ENCODE assay signal across 25 cellular contexts in the genomic region with DNA sequence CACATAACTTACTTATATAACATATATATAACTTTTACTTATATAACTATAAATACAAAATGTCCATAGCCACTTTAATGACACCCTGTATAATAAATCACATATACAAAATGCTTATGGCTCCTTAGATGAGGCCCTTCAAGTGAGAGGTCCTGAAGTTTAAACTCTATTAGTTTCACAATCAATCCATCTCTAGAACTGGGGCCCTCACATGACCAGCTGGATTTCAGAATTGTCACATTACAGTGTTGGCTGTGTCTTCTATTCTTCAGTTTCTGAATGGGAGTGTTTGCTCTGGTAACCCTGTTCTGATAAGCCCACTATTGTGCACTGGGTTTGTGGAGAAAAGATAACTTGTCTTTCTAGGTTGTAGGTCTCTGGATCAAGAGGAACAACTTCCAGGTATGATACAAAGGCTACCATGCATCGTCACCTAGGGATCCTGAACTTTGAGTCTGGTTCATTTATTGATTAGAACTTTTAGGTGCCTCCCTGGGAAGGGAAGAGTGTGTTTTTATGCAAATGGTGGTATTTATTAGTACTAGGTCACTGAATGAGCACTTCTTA.
"Had no signal": no experiment of that assay in that cellular context is flagged by ENCODE, and none has a peak within 500 bp of the region (broad histone marks: within the 10 kb centered on the region; RNA-seq: fewer than 3 reads in every experiment).

No MANE protein-coding gene starts in this region.

- H3K27ac ChIP-seq: HL-60, PC-9, Peyer's patch, SJCRH30 had no signal

- H3K4me2 ChIP-seq: PC-9 had no signal

- H3K27me3 ChIP-seq: MG63, Peyer's patch, SJCRH30 had no signal

- H3K4me3 ChIP-seq: MG63, PC-9, Peyer's patch, SJCRH30 had no signal

- H3K9me3 ChIP-seq: MG63, Peyer's patch, SJCRH30 had no signal

- H2AFZ ChIP-seq: PC-9 had no signal

- DNase-seq: IMR-90; Karpas-422; KG1; MG63; NCI-H1092; NCI-H1105 treated with DMSO at 0.1 percent for 48 hours; NCI-H1436; NCI-H187; NCI-H2029; NCI-H2081 treated with DMSO at 0.1 percent for 48 hours; NCI-H2171; NCI-H226; NCI-H446; NCI-H510A; NCI-H524 treated with DMSO at 0.1 percent for 48 hours; NCI-H69; NCI-H774; NK-92 treated with Interleukin-12 subunit alpha and Interleukin-12 subunit beta, amount 100 ng/mL, for 24 hours; PC-9; Peyer's patch; SHP77 treated with DMSO at 0.1 percent for 48 hours; SJCRH30 had no signal

- ATAC-seq: Right ventricle myocardium inferior, SK-N-SH treated with all-trans-retinoic acid at 6 μM for 48 hours had no signal

- H3K4me1 ChIP-seq: Peyer's patch, SJCRH30 had no signal

- H3K36me3 ChIP-seq: MG63, Peyer's patch, SJCRH30 had no signal
